In the genomic region with DNA sequence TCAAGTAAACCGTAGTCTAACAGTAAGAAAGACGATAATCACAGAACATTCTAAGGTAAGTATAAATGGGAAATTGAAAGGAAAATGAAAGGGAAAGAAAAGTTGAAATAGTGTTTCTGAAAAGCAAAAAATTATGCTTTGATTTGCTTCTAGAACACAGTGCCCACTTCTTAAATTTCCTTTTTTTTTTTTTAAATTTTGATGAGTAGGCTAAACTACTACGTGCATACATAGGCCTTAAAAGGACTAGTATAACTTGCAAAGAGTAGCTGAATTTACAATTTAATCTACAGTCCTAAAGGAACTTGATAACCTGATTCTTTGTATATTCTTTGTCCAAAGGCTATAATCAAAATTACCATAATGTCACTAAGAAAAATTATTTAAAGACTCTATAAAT, we compare ENCODE assay signal across 8 cellular contexts.
"Had no signal": no experiment of that assay in that cellular context is flagged by ENCODE, and none has a peak within 500 bp of the region (broad histone marks: within the 10 kb centered on the region; RNA-seq: fewer than 3 reads in every experiment).

No MANE protein-coding gene starts in this region.

- FAIRE-seq: H1, H54, HTR-8/SVneo had no signal

- H3K27ac ChIP-seq: KMS-11 had no signal

- H3K9me3 Mint-ChIP-seq: GM23338, H9 had no signal

- H3K4me2 ChIP-seq: GM23338, KMS-11 had no signal

- DNase-seq: H9, HCEC 1CT, KBM-7 had no signal

- H3K4me3 ChIP-seq: GM23338 had no signal

- ATAC-seq: GM23338 had no signal

- H3K27ac Mint-ChIP-seq: GM23338, H9 had no signal

- H3K4me3 Mint-ChIP-seq: GM23338, H9 had no signal

- H3K9ac ChIP-seq: KMS-11 had no signal
